Comparison of ENCODE assay signal across 4 cellular contexts in genomic region chr22:28512387-28512786, GRCh38.
DNase-seq lines count a peak whose midpoint lies in the region; ATAC-seq, FAIRE-seq and TF ChIP-seq lines count a peak whose summit lies in the region.
"Not testable (repeated sequence)": the region's sequence is repeated elsewhere in the genome, so short reads cannot be mapped to it uniquely, and the experiment has no call there.

No MANE protein-coding gene starts in this region.

- H3K36me3 ChIP-seq in HEK293 (ENCODE audit: control insufficient read depth in 2 of 2, insufficient read depth in 1 of 2, low read length in 2 of 2); K562 (ENCODE audit: control insufficient read depth, insufficient read depth, low read length): not testable (repeated sequence)

- not testable (repeated sequence) for H3K4me1 ChIP-seq in HEK293 (ENCODE audit: control insufficient read depth, insufficient read depth, low read length); K562 (replicated peaks in 1 of 2; ENCODE audit: control insufficient read depth in 2 of 2, insufficient read depth in 2 of 2, low read length in 2 of 2)

- not testable (repeated sequence) for H3K4me3 ChIP-seq in HEK293 (ENCODE audit: low read depth, low read length); K562

- not testable (repeated sequence) for H3K79me2 ChIP-seq in K562 (ENCODE audit: control insufficient read depth, insufficient read depth, low read length)

- 67% methylated on average over 2 of the region's 2 CpGs for WGBS in K562 (ENCODE audit: insufficient coverage, low coverage, missing lambda C conversion rate)

- H4K20me1 ChIP-seq in K562 (replicated peaks; ENCODE audit: control insufficient read depth, insufficient read depth, low read length): not testable (repeated sequence)

- ATAC-seq in SK-N-SH treated with all-trans-retinoic acid at 6 μM for 48 hours, K562: not testable (repeated sequence)

- not testable (repeated sequence) for TF ChIP-seq EP300 in K562 (IDR thresholded peaks at IDR 0.05; ENCODE audit: low read length)

- not testable (repeated sequence) for DNase-seq in K562 (ENCODE audit: extremely low read depth in 1 of 4, low spot score in 3 of 4); urothelium cell line (ENCODE audit: low spot score)

- TF ChIP-seq CTCF in HEK293 (tag by site-specific recombination; IDR thresholded peaks at IDR 0.05); K562 (IDR thresholded peaks at IDR 0.05 in 2 of 3, conservative IDR thresholded peaks at IDR 0.05 in 1 of 3; ENCODE audit: insufficient read depth in 2 of 3, low read depth in 1 of 3, low read length in 3 of 3): not testable (repeated sequence)

- not testable (repeated sequence) for H3K27me3 ChIP-seq in K562 (ENCODE audit: control insufficient read depth in 2 of 2, insufficient read depth in 2 of 2, low read length in 2 of 2)

- H3K9me3 ChIP-seq in HEK293 (ENCODE audit: control insufficient read depth, insufficient read depth, low read depth, low read length); K562 (replicated peaks; ENCODE audit: control insufficient read depth, insufficient read depth, low read depth, low read length): not testable (repeated sequence)

- not testable (repeated sequence) for FAIRE-seq in K562 (lab: Jason Lieb, UNC)
- peak; percentile 68 for FAIRE-seq in urothelium cell line (lab: Jason Lieb, UNC)

- in situ Hi-C loops in K562 (cut with MboI): not testable (repeated sequence)

- not testable (repeated sequence) for BruUV-seq in K562 (replicated peaks; lab: Mats Ljungman, UMichigan)

- H3K27ac ChIP-seq in HEK293 (ENCODE audit: extremely low read depth, low read depth, low read length); K562 (ENCODE audit: extremely low read depth, low read depth, low read length): not testable (repeated sequence)

- POLR2A ChIA-PET in HEK293 (lab: Yijun Ruan, JAX); K562 (lab: Yijun Ruan, JAX): not testable (repeated sequence)

- not testable (repeated sequence) for TF ChIP-seq POLR2A in K562 (conservative IDR thresholded peaks at IDR 0.05)

- CTCF ChIA-PET in HEK293 (lab: Yijun Ruan, JAX): interaction anchor here (0.6 to 1.2 kb wide), 4 partner anchors 11 to 83 kb away, joined by 3 to 7 read pairs (median 4); no protein-coding TSS in a partner anchor
- CTCF ChIA-PET in K562 (lab: Yijun Ruan, JAX; ENCODE audit: low intra/inter-chr PET ratio): not testable (repeated sequence)

- intact Hi-C loops in K562 (cut with micrococcal nuclease): not testable (repeated sequence)

- H3K9me1 ChIP-seq in K562 (ENCODE audit: control insufficient read depth, insufficient read depth, low read length): not testable (repeated sequence)

- not testable (repeated sequence) for H3K9ac ChIP-seq in K562 (ENCODE audit: insufficient read depth in 1 of 2, low read depth in 2 of 2, low read length in 2 of 2)

- H3K4me2 ChIP-seq in K562 (ENCODE audit: insufficient read depth, low read length): not testable (repeated sequence)

- not testable (repeated sequence) for TF ChIP-seq RAD21 in K562 (CRISPR knock-in tag; conservative IDR thresholded peaks at IDR 0.05 in 1 of 2, IDR thresholded peaks at IDR 0.05 in 1 of 2)

- not testable (repeated sequence) for H2AFZ ChIP-seq in K562 (ENCODE audit: low read depth, low read length)

TF ChIP-seq in HEK293, 187 proteins besides CTCF, POLR2A, EP300 and RAD21:
- TF ChIP-seq ZNF280D (tag by site-specific recombination; IDR thresholded peaks at IDR 0.05): peak; percentile 81
- TF ChIP-seq ZNF146 (tag by site-specific recombination; IDR thresholded peaks at IDR 0.05): peak; percentile 82
- 0 out of 2 replicates have a peak, but pooled peaks have one; percentile 39 for TF ChIP-seq ZNF580 (tag by site-specific recombination; IDR thresholded peaks at IDR 0.05)

TF ChIP-seq in SK-N-SH treated with all-trans-retinoic acid at 6 μM for 48 hours, 23 proteins besides CTCF, POLR2A, EP300 and RAD21:
- peak; percentile 77 for TF ChIP-seq ZNF8 (CRISPR knock-in tag; IDR thresholded peaks at IDR 0.05)

TF ChIP-seq in K562, 482 proteins besides CTCF, POLR2A, EP300 and RAD21:
- peak; percentile 76 for TF ChIP-seq ZNF146 (CRISPR knock-in tag; IDR thresholded peaks at IDR 0.05; ENCODE audit: unreplicated experiment)
